Comparison of ENCODE assay signal across 8 cellular contexts in the genomic region with DNA sequence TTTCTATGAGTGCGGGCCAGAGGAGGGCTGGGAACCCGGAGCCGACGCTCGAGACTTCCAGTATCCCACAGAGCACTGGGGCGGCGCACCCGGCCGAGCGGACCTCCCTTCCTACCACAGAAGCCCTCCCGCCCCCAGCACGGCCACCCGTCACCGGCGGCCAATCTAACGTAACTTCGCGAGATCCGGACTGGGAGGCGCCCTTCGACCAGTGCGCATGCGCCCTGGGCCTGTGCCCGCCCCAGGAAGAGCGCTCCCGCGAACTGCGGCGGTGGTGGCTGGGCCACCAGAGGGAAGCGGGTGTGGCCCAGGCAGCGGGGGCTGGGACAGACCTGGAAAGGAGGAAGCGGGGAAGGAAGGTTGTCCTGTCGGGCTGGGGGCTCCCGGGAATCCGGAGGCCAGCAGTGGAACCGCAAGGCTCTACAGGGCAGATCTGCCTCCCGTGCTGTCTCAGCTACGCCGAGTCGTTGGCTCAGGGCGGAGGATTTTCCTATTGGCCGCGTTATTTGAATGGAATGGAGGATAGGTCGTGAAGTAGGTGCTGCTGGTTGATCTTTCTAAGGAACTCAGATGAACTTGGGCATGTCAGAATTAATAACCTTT. TPM values are rescaled to one million over a fixed set of nuclear protein-coding genes. Genes with fewer than 3 reads are reported as not detected.
DNase-seq lines count a peak whose midpoint lies in the region; ATAC-seq, FAIRE-seq and TF ChIP-seq lines count a peak whose summit lies in the region.

Gene PPP1R12A (minus strand): TSS at position 77 of the 603 bp plus-strand sequence. CDS start 166 bp downstream, outside the sequence.

- H3K9me3 ChIP-seq in T-helper 17 cell (ENCODE audit: control insufficient read depth, low read length, poor library complexity, severe bottlenecking) (no peaks in the 10 kb centered on the region), psoas muscle (no peaks in the 10 kb centered on the region)

- peak; percentile 93 for TF ChIP-seq POLR2A in GM15510 (IDR thresholded peaks at IDR 0.05; ENCODE audit: borderline replicate concordance, extremely low read depth, insufficient read length)

- no peaks in the 10 kb centered on the region for H3K36me3 ChIP-seq in psoas muscle (ENCODE audit: insufficient read depth in 1 of 2, low read depth in 1 of 2)

- peaks cover 35% of the 10 kb centered on the region for H3K4me1 ChIP-seq in psoas muscle

- peak; percentile 20 for TF ChIP-seq CTCF in psoas muscle (IDR thresholded peaks at IDR 0.05)

- intact Hi-C loops in left ventricle myocardium superior (cut with micrococcal nuclease) (loop anchor here (10.0 kb wide), 2 partner anchors 130 to 250 kb away; no protein-coding TSS in a partner anchor), psoas muscle (cut with DNase I) (loop anchor here (2.0 to 10.0 kb wide), 2 partner anchors 90 to 252 kb away; no protein-coding TSS in a partner anchor)

- H3K4me3 Mint-ChIP-seq in T-helper 17 cell, result peak within 1 kb of the TSS; percentile 99

- peaks cover 44% of the 10 kb centered on the region for H3K4me1 Mint-ChIP-seq in T-helper 17 cell

- DNase-seq in NCI-H1694 treated with DMSO at 0.1 percent for 48 hours (lab: John Stamatoyannopoulos, UW), result peak; percentile 87
- peak; percentile 89 to 93 (median 92) for DNase-seq in T-helper 17 cell
- peak; percentile 98 for DNase-seq in left ventricle myocardium superior
- DNase-seq in psoas muscle, result peak; percentile 96 to 98
- DNase-seq in urothelium cell line (ENCODE audit: low spot score), result peak; percentile 92

- H3K4me3 ChIP-seq in psoas muscle, result peak within 1 kb of the TSS; percentile 92

- 0% methylated on average over 41 to 44 of the region's 44 CpGs for WGBS in psoas muscle, 3 donors

- no peak for FAIRE-seq in urothelium cell line (lab: Jason Lieb, UNC)

- no peaks in the 10 kb centered on the region for H3K27me3 Mint-ChIP-seq in T-helper 17 cell

- no peaks in the 10 kb centered on the region for H3K27me3 ChIP-seq in psoas muscle (ENCODE audit: insufficient read depth in 3 of 3, low read length in 2 of 3)

- ATAC-seq in HG02885 (IDR thresholded peaks at IDR 0.05; ENCODE audit: poor library complexity, unreplicated experiment) (peak; percentile 86), T-helper 17 cell (peak; percentile 89), left ventricle myocardium superior (peak; percentile 99), psoas muscle (peak; percentile 97 to 98 (median 98))

- peaks cover 9% of the 10 kb centered on the region for H3K36me3 Mint-ChIP-seq in T-helper 17 cell (ENCODE audit: low read depth)

- H3K27ac ChIP-seq in angular gyrus (ENCODE audit: low read depth, low read length), result peak within 1 kb of the TSS; percentile 92
- H3K27ac ChIP-seq in psoas muscle, result peak within 1 kb of the TSS; percentile 89

- peak within 1 kb of the TSS; percentile 97 for H3K27ac Mint-ChIP-seq in T-helper 17 cell

RNA-seq across cellular contexts. Expression of gene PPP1R12A, which starts in this region (rescaled TPM):
- 100 to 1,000 TPM; 110 to 118 TPM for total RNA-seq in T-helper 17 cell
- total RNA-seq in left ventricle myocardium superior, result 40.7 TPM
- total RNA-seq in psoas muscle, result 10 to 100 TPM; 37.8 to 51.2 (median 41.4) TPM
- polyA plus RNA-seq in psoas muscle, result 10 to 100 TPM in 2 of 3 donors, 1 to 10 TPM in 1; 9.5 to 17.2 (median 12.7) TPM

Comparison
In these comparisons a context has a peak if more than half of its experiments do, and no peak if none do; other contexts are left out.
1. Peak in every context shown above with its lines: DNase-seq, ATAC-seq, H3K4me3 ChIP-seq and H3K27ac ChIP-seq.